ENCODE assay signal across 8 cellular contexts in the genomic region with DNA sequence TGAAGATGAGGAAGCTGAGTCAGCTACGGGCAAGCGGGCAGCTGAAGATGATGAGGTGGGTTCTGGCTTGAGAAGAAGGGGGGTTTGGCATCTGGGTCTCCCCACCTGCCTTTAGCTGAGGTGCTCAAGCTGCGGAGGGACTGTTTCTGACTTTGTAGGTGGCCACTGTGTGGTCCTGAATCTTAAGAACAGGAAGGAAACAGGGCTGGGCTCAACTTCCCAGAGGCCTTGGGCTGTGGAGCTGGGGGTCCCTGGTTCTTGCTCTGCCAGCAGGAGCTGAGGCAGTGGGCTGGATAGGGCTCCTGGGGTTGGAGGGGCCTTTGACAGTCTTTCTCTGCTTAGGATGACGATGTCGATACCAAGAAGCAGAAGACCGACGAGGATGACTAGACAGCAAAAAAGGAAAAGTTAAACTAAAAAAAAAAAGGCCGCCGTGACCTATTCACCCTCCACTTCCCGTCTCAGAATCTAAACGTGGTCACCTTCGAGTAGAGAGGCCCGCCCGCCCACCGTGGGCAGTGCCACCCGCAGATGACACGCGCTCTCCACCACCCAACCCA. TPM values are rescaled to one million over a fixed set of nuclear protein-coding genes. Genes with fewer than 3 reads are reported as not detected.
DNase-seq lines count a peak whose midpoint lies in the region; ATAC-seq and TF ChIP-seq lines count a peak whose summit lies in the region.
"Not testable (repeated sequence)": the region's sequence is repeated elsewhere in the genome, so short reads cannot be mapped to it uniquely, and the experiment has no call there.

No MANE protein-coding gene starts in this region.

- POLR2A ChIA-PET in T-cell (lab: Charles Lee) = not testable (repeated sequence)

- not testable (repeated sequence) for ATAC-seq in T-cell (replicated peaks in 1 of 4); activated T-cell treated with anti-CD3 and anti-CD28 coated beads, Interleukin-2, amount 50 U/mL, for 4 hours; heart right ventricle

- peaks cover 20% of the 10 kb centered on the region for H3K36me3 Mint-ChIP-seq in T-cell
- H3K36me3 Mint-ChIP-seq in activated T-cell treated with anti-CD3 and anti-CD28 coated beads, Interleukin-2, amount 50 U/mL, for 4 hours (ENCODE audit: insufficient read depth) = peaks cover 35% of the 10 kb centered on the region
- peaks cover 44% of the 10 kb centered on the region for H3K36me3 Mint-ChIP-seq in neural crest cell (ENCODE audit: low read depth)

- H3K4me1 Mint-ChIP-seq in T-cell (peaks cover 34 to 47% (median 39%) of the 10 kb centered on the region in 3 donors), neural crest cell (peaks cover 63% of the 10 kb centered on the region)
- peaks cover 30% of the 10 kb centered on the region for H3K4me1 Mint-ChIP-seq in activated T-cell treated with anti-CD3 and anti-CD28 coated beads, Interleukin-2, amount 50 U/mL, for 4 hours (ENCODE audit: low read depth)

- H3K27me3 ChIP-seq in ACC112 (ENCODE audit: insufficient read depth, low read length); HL-60 (ENCODE audit: insufficient read depth, poor library complexity, severe bottlenecking); heart right ventricle: not testable (repeated sequence)

- H3K36me3 ChIP-seq in ACC112 (ENCODE audit: insufficient read depth, low read length) = not testable (repeated sequence)
- H3K36me3 ChIP-seq in heart right ventricle = peaks cover 0 to 34% (median 13%) of the 10 kb centered on the region in 9 donors

- H3K4me1 ChIP-seq in ACC112 (ENCODE audit: control insufficient read depth, insufficient read depth, low read length, unreplicated experiment) (peaks cover 52% of the 10 kb centered on the region), heart right ventricle (peaks cover 25 to 72% (median 53%) of the 10 kb centered on the region in 9 donors)

- peak overlapping the region; percentile 87 to 92 (median 89) for H3K4me3 Mint-ChIP-seq in T-cell
- H3K4me3 Mint-ChIP-seq in activated T-cell treated with anti-CD3 and anti-CD28 coated beads, Interleukin-2, amount 50 U/mL, for 4 hours = peak overlapping the region; percentile 95
- H3K4me3 Mint-ChIP-seq in neural crest cell = peak overlapping the region; percentile 93

- not testable (repeated sequence) for TF ChIP-seq CTCF in HL-60 (IDR thresholded peaks at IDR 0.05; ENCODE audit: insufficient read depth, low read length); heart right ventricle (IDR thresholded peaks at IDR 0.05); neural crest cell (conservative IDR thresholded peaks at IDR 0.05)

- peak overlapping the region; percentile 23; the same call in 1 of the 2 replicates for H3K27ac ChIP-seq in ACC112 (ENCODE audit: low read depth, low read length)
- peak overlapping the region; percentile 89 for H3K27ac ChIP-seq in HL-60 (replicated peaks)
- peak overlapping the region; percentile 14 for H3K27ac ChIP-seq in caudate nucleus (ENCODE audit: low read depth, low read length)
- peak overlapping the region in 7 of 10 donors; percentile 35 to 100 (median 99) for H3K27ac ChIP-seq in heart right ventricle

- not testable (repeated sequence) for H3K9me3 ChIP-seq in heart right ventricle

- CTCF ChIA-PET in T-cell (lab: Charles Lee) = interaction anchor here (0.7 to 8.4 kb wide), 3 partner anchors 35 to 1568 kb away, joined by 4 to 150 read pairs (median 91); no protein-coding TSS in a partner anchor

- H3K27ac Mint-ChIP-seq in T-cell (peak overlapping the region; percentile 94 to 99), neural crest cell (ENCODE audit: unreplicated experiment) (peak overlapping the region; percentile 88)

- intact Hi-C loops in heart right ventricle (cut with DNase I) = loop anchor here in 3 of 10 donors (1.0 to 10.0 kb wide), 4 partner anchors 32 to 198 kb away; no protein-coding TSS in a partner anchor

- WGBS in heart right ventricle, 2 donors = 62 to 64% methylated on average over 18 of the region's 18 CpGs

- not testable (repeated sequence) for H3K9me3 Mint-ChIP-seq in T-cell; activated T-cell treated with anti-CD3 and anti-CD28 coated beads, Interleukin-2, amount 50 U/mL, for 4 hours; neural crest cell

- peaks cover 42% of the 10 kb centered on the region for H3K79me2 ChIP-seq in ACC112 (ENCODE audit: control insufficient read depth, insufficient read depth, low read length, unreplicated experiment)

- not testable (repeated sequence) for H3K27me3 Mint-ChIP-seq in T-cell; activated T-cell treated with anti-CD3 and anti-CD28 coated beads, Interleukin-2, amount 50 U/mL, for 4 hours (ENCODE audit: low read depth)
- peaks cover 66% of the 10 kb centered on the region for H3K27me3 Mint-ChIP-seq in neural crest cell (ENCODE audit: low read depth)

- DNase-seq in HL-60 (ENCODE audit: low read depth in 1 of 2, low spot score in 1 of 2); caudate nucleus (lab: John Stamatoyannopoulos, UW); neural crest cell (ENCODE audit: low read depth, low spot score): not testable (repeated sequence)
- peak in 15 of 34 experiments; percentile 14 to 51 (median 27) for DNase-seq in T-cell
- DNase-seq in activated T-cell treated with anti-CD3 and anti-CD28 coated beads, Interleukin-2, amount 50 U/mL, for 4 hours = peak; percentile 46
- peak in 1 of 2 donors; percentile 6 for DNase-seq in heart right ventricle
- DNase-seq in stimulated activated CD8-positive, alpha-beta memory T cell treated with anti-CD3 and anti-CD28 coated beads, Interleukin-15, amount 100 ng/mL, for 48 hours (ENCODE audit: low read depth in 2 of 2) = peak; percentile 18 to 49

- H3K4me3 ChIP-seq in ACC112 (ENCODE audit: low read depth, low read length) (peak overlapping the region; percentile 87; the same call in 1 of the 2 replicates), HL-60 (replicated peaks; ENCODE audit: insufficient read depth, low read length) (peak overlapping the region; percentile 80), heart right ventricle (peak overlapping the region in 5 of 10 donors; percentile 3 to 100 (median 79))

- H2AFZ ChIP-seq in ACC112 (ENCODE audit: low read length, unreplicated experiment) = not testable (repeated sequence)

RNA-seq across cellular contexts. Expression of gene PTMA, which starts 4.2 kb away (rescaled TPM):
- total RNA-seq in T-cell (1,000 to 10,000 TPM; 1,067 to 1,378 (median 1,149) TPM), heart right ventricle (100 to 1,000 TPM; 133 to 348 (median 164) TPM), neural crest cell (1,415 and 1,529 TPM in 2 replicates)
- 1,000 to 10,000 TPM; 2,248 to 2,672 (median 2,390) TPM for total RNA-seq in activated T-cell treated with anti-CD3 and anti-CD28 coated beads, Interleukin-2, amount 50 U/mL, for 4 hours
- 100 to 1,000 TPM; 567 to 626 TPM for polyA plus RNA-seq in heart right ventricle

Comparison
In these comparisons a context has a peak if more than half of its experiments do, and no peak if none do; other contexts are left out.
1. H3K27ac ChIP-seq: peak in every context shown above with its lines; median percentile 99 in heart right ventricle; 89 in HL-60; 23 in ACC112; 14 in caudate nucleus.